10 cellular contexts compared by ENCODE assay signal in genomic region chr15:41791547-41791937, GRCh38. TPM values are rescaled to one million over a fixed set of nuclear protein-coding genes. Genes with fewer than 3 reads are reported as not detected.
DNase-seq lines count a peak whose midpoint lies in the region; ATAC-seq and TF ChIP-seq lines count a peak whose summit lies in the region.
"Had no signal": no experiment of that assay in that cellular context is flagged by ENCODE, and none has a peak within 500 bp of the region (broad histone marks: within the 10 kb centered on the region; RNA-seq: fewer than 3 reads in every experiment).

No MANE protein-coding gene starts in this region.

- H3K4me3 ChIP-seq in brain microvascular endothelial cell (ENCODE audit: low read depth, low read length): no peak overlapping the region
- no peak overlapping the region for H3K4me3 ChIP-seq in mucosa of rectum (ENCODE audit: low read length in 2 of 2)
- H3K4me3 ChIP-seq in upper lobe of left lung: no peak overlapping the region
- H3K4me3 ChIP-seq: coronary artery had no signal

- H3K27me3 ChIP-seq in brain microvascular endothelial cell (replicated peaks) (no peaks in the 10 kb centered on the region), mucosa of rectum (ENCODE audit: control insufficient read depth in 2 of 2, insufficient read depth in 2 of 2, low read length in 2 of 2) (no peaks in the 10 kb centered on the region), upper lobe of left lung (no peaks in the 10 kb centered on the region)

- H3K4me1 ChIP-seq in mucosa of rectum (ENCODE audit: control insufficient read depth in 2 of 2, insufficient read depth in 2 of 2, low read length in 2 of 2) (peaks cover 6 to 11% of the 10 kb centered on the region in 2 donors), upper lobe of left lung (peaks cover 25 to 35% (median 32%) of the 10 kb centered on the region in 4 donors)

- no peak for DNase-seq in Right ventricle myocardium inferior (ENCODE audit: missing footprints)
- DNase-seq in left ventricle myocardium superior: no peak
- no peak for DNase-seq in brain microvascular endothelial cell
- no peak for DNase-seq in upper lobe of left lung
- DNase-seq in COLO668 (lab: John Stamatoyannopoulos, UW; ENCODE audit: unreplicated experiment): no peak
- DNase-seq in NCI-H82 treated with DMSO at 0.1 percent for 48 hours (lab: John Stamatoyannopoulos, UW; ENCODE audit: unreplicated experiment): no peak
- DNase-seq: nucleus accumbens had no signal

- no peak for TF ChIP-seq POLR2A in upper lobe of left lung (IDR thresholded peaks at IDR 0.05)

- TF ChIP-seq EP300 in upper lobe of left lung (IDR thresholded peaks at IDR 0.05): no peak

- H3K9ac ChIP-seq in mucosa of rectum (ENCODE audit: low read depth in 1 of 2, low read length in 2 of 2): no peak overlapping the region

- ATAC-seq in Right ventricle myocardium inferior (peak; percentile 20), left ventricle myocardium superior (no peak), upper lobe of left lung (ENCODE audit: low FRiP score in 2 of 2) (no peak), GM19351 (IDR thresholded peaks at IDR 0.05; ENCODE audit: unreplicated experiment) (no peak)

- WGBS in upper lobe of left lung, 2 donors: 79 to 95% methylated on average over 3 to 4 of the region's 4 CpGs

- no peaks in the 10 kb centered on the region for H3K36me3 ChIP-seq in brain microvascular endothelial cell (replicated peaks)
- peaks cover 0 to 2% of the 10 kb centered on the region in 2 donors for H3K36me3 ChIP-seq in mucosa of rectum (ENCODE audit: control insufficient read depth in 2 of 2, insufficient read depth in 2 of 2, low read length in 2 of 2)
- H3K36me3 ChIP-seq in upper lobe of left lung: no peaks in the 10 kb centered on the region

- H3K27ac ChIP-seq in brain microvascular endothelial cell (peak overlapping the region; percentile 64), mucosa of rectum (ENCODE audit: low read depth in 2 of 2, low read length in 2 of 2) (peak overlapping the region; percentile 5 to 22), upper lobe of left lung (peak overlapping the region; percentile 33 to 81 (median 49))

- no peak for TF ChIP-seq CTCF in brain microvascular endothelial cell (IDR thresholded peaks at IDR 0.05; ENCODE audit: low read depth, low read length, missing control alignments)
- no peak for TF ChIP-seq CTCF in upper lobe of left lung (IDR thresholded peaks at IDR 0.05)

- intact Hi-C loops in Right ventricle myocardium inferior (cut with DNase I) (no loop called here), left ventricle myocardium superior (cut with micrococcal nuclease) (no loop called here)

- in situ Hi-C loops in brain microvascular endothelial cell (cut with HindIII; ENCODE audit: low pct_ligation_motif_present, low sequenced_read_pairs): no loop called here

- H3K9me3 ChIP-seq in mucosa of rectum (ENCODE audit: control insufficient read depth in 2 of 2, low read length in 2 of 2) (no peaks in the 10 kb centered on the region), upper lobe of left lung (no peaks in the 10 kb centered on the region)

RNA-seq across cellular contexts. Expression of gene MAPKBP1, which starts 17.3 kb away (rescaled TPM):
- total RNA-seq in Right ventricle myocardium inferior (14.4 TPM), left ventricle myocardium superior (17.0 TPM), upper lobe of left lung (10 to 100 TPM; 12.8 to 83.8 (median 26.8) TPM)

RNA-seq across cellular contexts. Expression of gene JMJD7, which starts 36.4 kb away (rescaled TPM):
- 12.6 TPM for total RNA-seq in Right ventricle myocardium inferior
- total RNA-seq in left ventricle myocardium superior: 16.7 TPM
- 10 to 100 TPM; 14.4 to 41.5 (median 31.2) TPM for total RNA-seq in upper lobe of left lung

RNA-seq across cellular contexts. Expression of gene PLA2G4B, which starts 47.1 kb away (rescaled TPM):
- 5.8 TPM for total RNA-seq in Right ventricle myocardium inferior
- total RNA-seq in left ventricle myocardium superior: 5.7 TPM
- total RNA-seq in upper lobe of left lung: 10 to 100 TPM in 4 of 6 donors, 1 to 10 TPM in 2; 4.7 to 71.2 (median 14.4) TPM

Comparison
In these comparisons a context has a peak if more than half of its experiments do, and no peak if none do; other contexts are left out.
1. H3K27ac ChIP-seq: peak in every context shown above with its lines; median percentile 64 in brain microvascular endothelial cell; 49 in upper lobe of left lung; 14 in mucosa of rectum.